In the genomic region with DNA sequence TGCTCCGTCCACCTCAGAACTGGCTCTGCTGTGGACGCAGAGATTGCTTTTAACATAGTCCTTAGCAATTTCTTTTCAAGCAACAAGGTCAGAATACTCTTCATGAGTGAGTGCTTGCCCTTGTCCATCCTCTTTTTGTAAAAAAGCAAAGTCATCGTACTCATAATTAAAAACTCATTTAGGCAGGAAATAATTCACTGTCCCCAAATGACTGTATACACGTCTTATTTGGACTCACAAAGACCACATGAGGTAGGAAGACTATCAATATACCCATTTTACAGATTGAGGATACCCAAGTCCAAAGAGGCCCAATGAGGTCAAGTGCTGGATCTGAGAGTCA, we compare ENCODE assay signal across 17 cellular contexts. TPM values are rescaled to one million over a fixed set of nuclear protein-coding genes. Genes with fewer than 3 reads are reported as not detected.
DNase-seq lines count a peak whose midpoint lies in the region; ATAC-seq, FAIRE-seq and TF ChIP-seq lines count a peak whose summit lies in the region.
"Had no signal": no experiment of that assay in that cellular context is flagged by ENCODE, and none has a peak within 500 bp of the region (broad histone marks: within the 10 kb centered on the region; RNA-seq: fewer than 3 reads in every experiment).

No MANE protein-coding gene starts in this region.

- no peaks in the 10 kb centered on the region for H3K27me3 Mint-ChIP-seq in activated naive CD8-positive, alpha-beta T cell treated with anti-CD3 and anti-CD28 coated beads for 36 hours
- H3K27me3 Mint-ChIP-seq in chondrocyte (ENCODE audit: low read depth): no peaks in the 10 kb centered on the region

- H3K4me1 ChIP-seq in BLaER1: peaks cover 90% of the 10 kb centered on the region
- peaks cover 90% of the 10 kb centered on the region for H3K4me1 ChIP-seq in DOHH2 (ENCODE audit: control insufficient read depth, low read length)
- peaks cover 31 to 64% of the 10 kb centered on the region in 2 donors for H3K4me1 ChIP-seq in muscle layer of duodenum (ENCODE audit: control insufficient read depth in 1 of 2, insufficient read depth in 2 of 2, low read length in 2 of 2)
- H3K4me1 ChIP-seq in pancreas: peaks cover 7 to 12% (median 12%) of the 10 kb centered on the region in 3 donors

- H3K36me3 ChIP-seq in BLaER1: peaks cover 72% of the 10 kb centered on the region
- H3K36me3 ChIP-seq in DOHH2 (ENCODE audit: control insufficient read depth, low read length): peaks cover 88% of the 10 kb centered on the region
- peaks cover 0 to 11% of the 10 kb centered on the region in 2 donors for H3K36me3 ChIP-seq in muscle layer of duodenum (ENCODE audit: control insufficient read depth in 1 of 2, insufficient read depth in 2 of 2, low read length in 2 of 2)
- H3K36me3 ChIP-seq in pancreas: no peaks in the 10 kb centered on the region
- H3K36me3 ChIP-seq: breast epithelium had no signal

- H3K9me3 ChIP-seq in BLaER1: no peaks in the 10 kb centered on the region
- H3K9me3 ChIP-seq in DOHH2 (ENCODE audit: control insufficient read depth, insufficient read depth, low read length): no peaks in the 10 kb centered on the region
- no peaks in the 10 kb centered on the region for H3K9me3 ChIP-seq in muscle layer of duodenum (ENCODE audit: control insufficient read depth in 1 of 2, low read length in 2 of 2)
- no peaks in the 10 kb centered on the region for H3K9me3 ChIP-seq in pancreas
- H3K9me3 ChIP-seq: breast epithelium had no signal

- peaks cover 99% of the 10 kb centered on the region for H3K79me2 ChIP-seq in DOHH2 (ENCODE audit: control insufficient read depth, low read length)

- H3K9me2 ChIP-seq in DOHH2 (replicated peaks; ENCODE audit: control insufficient read depth, low read length): no peaks in the 10 kb centered on the region

- H3K4me3 Mint-ChIP-seq in activated naive CD8-positive, alpha-beta T cell treated with anti-CD3 and anti-CD28 coated beads for 36 hours: peak overlapping the region; percentile 74
- no peak overlapping the region for H3K4me3 Mint-ChIP-seq in chondrocyte (ENCODE audit: unreplicated experiment)

- peaks cover 73% of the 10 kb centered on the region for H3K36me3 Mint-ChIP-seq in activated naive CD8-positive, alpha-beta T cell treated with anti-CD3 and anti-CD28 coated beads for 36 hours
- H3K36me3 Mint-ChIP-seq in chondrocyte (ENCODE audit: low read depth): no peaks in the 10 kb centered on the region

- H4K20me1 ChIP-seq in BLaER1 (peaks cover 91% of the 10 kb centered on the region), DOHH2 (ENCODE audit: control insufficient read depth, insufficient read depth, low read depth, low read length) (peaks cover 14% of the 10 kb centered on the region; the same call in 1 of the 2 replicates)

- H3K4me2 ChIP-seq in BLaER1 (0 out of 2 replicates have a peak overlapping the region, but pooled peaks have one; percentile 72), DOHH2 (ENCODE audit: low read length) (peak overlapping the region; percentile 94)
- H3K4me2 ChIP-seq: smooth muscle cell had no signal

- no peaks in the 10 kb centered on the region for H3K9me3 Mint-ChIP-seq in activated naive CD8-positive, alpha-beta T cell treated with anti-CD3 and anti-CD28 coated beads for 36 hours
- H3K9me3 Mint-ChIP-seq in chondrocyte (ENCODE audit: low read depth): no peaks in the 10 kb centered on the region

- no peaks in the 10 kb centered on the region for H3K27me3 ChIP-seq in BLaER1
- H3K27me3 ChIP-seq in DOHH2 (ENCODE audit: control insufficient read depth, low read length): no peaks in the 10 kb centered on the region
- no peaks in the 10 kb centered on the region for H3K27me3 ChIP-seq in muscle layer of duodenum (ENCODE audit: low read depth, low read length)
- H3K27me3 ChIP-seq in pancreas: no peaks in the 10 kb centered on the region
- H3K27me3 ChIP-seq: breast epithelium had no signal

- H3K4me1 Mint-ChIP-seq in activated naive CD8-positive, alpha-beta T cell treated with anti-CD3 and anti-CD28 coated beads for 36 hours: peaks cover 90% of the 10 kb centered on the region
- peaks cover 24% of the 10 kb centered on the region for H3K4me1 Mint-ChIP-seq in chondrocyte (ENCODE audit: low read depth)

- H3K4me3 ChIP-seq in BLaER1: no peak overlapping the region
- peak overlapping the region; percentile 49 for H3K4me3 ChIP-seq in DOHH2 (ENCODE audit: low read length)
- no peak overlapping the region for H3K4me3 ChIP-seq in muscle layer of duodenum (ENCODE audit: low read depth in 1 of 2, low read length in 2 of 2)
- H3K4me3 ChIP-seq in coronary artery: no peak overlapping the region
- H3K4me3 ChIP-seq in pancreas: no peak overlapping the region
- H3K4me3 ChIP-seq: breast epithelium, smooth muscle cell had no signal

- TF ChIP-seq CTCF in DOHH2 (IDR thresholded peaks at IDR 0.05; ENCODE audit: low read depth, low read length, poor library complexity, severe bottlenecking): no peak
- TF ChIP-seq CTCF in chondrocyte (IDR thresholded peaks at IDR 0.05): no peak
- TF ChIP-seq CTCF in coronary artery (IDR thresholded peaks at IDR 0.05): no peak
- TF ChIP-seq CTCF in pancreas (IDR thresholded peaks at IDR 0.05): no peak

- no peak for FAIRE-seq in pancreas (lab: Jason Lieb, UNC)
- FAIRE-seq: endometrium, frontal cortex had no signal

- peaks cover 21% of the 10 kb centered on the region for H3F3A ChIP-seq in DOHH2 (ENCODE audit: control insufficient read depth, insufficient read depth)

- WGBS in pancreas, 2 donors: 89 to 91% methylated on average over 4 of the region's 4 CpGs

- no peak for DNase-seq in activated naive CD8-positive, alpha-beta T cell treated with anti-CD3 and anti-CD28 coated beads for 36 hours
- DNase-seq in chondrocyte (ENCODE audit: low spot score) (no peak), coronary artery (ENCODE audit: low spot score) (no peak), pancreas (no peak)
- DNase-seq: EL, Kasumi-1, NCI-H146, OCI-M1 had no signal

- no peak overlapping the region for H3K9ac ChIP-seq in BLaER1

- H3K27ac Mint-ChIP-seq in activated naive CD8-positive, alpha-beta T cell treated with anti-CD3 and anti-CD28 coated beads for 36 hours: peak overlapping the region; percentile 93
- no peak overlapping the region for H3K27ac Mint-ChIP-seq in chondrocyte (ENCODE audit: unreplicated experiment)

- no peak overlapping the region for H3K27ac ChIP-seq in BLaER1
- H3K27ac ChIP-seq in DOHH2 (ENCODE audit: low read depth, low read length): peak overlapping the region; percentile 96
- H3K27ac ChIP-seq in muscle layer of duodenum (ENCODE audit: low read length): peak overlapping the region; percentile 2
- no peak overlapping the region for H3K27ac ChIP-seq in coronary artery
- H3K27ac ChIP-seq in pancreas: no peak overlapping the region
- H3K27ac ChIP-seq: VCaP had no signal

- intact Hi-C loops in pancreas (cut with DNase I): no loop called here

- no peak for ATAC-seq in HG03460 (IDR thresholded peaks at IDR 0.05; ENCODE audit: unreplicated experiment)
- ATAC-seq in pancreas: no peak

RNA-seq across cellular contexts. Expression of a gene that starts 13.2 kb away (rescaled TPM):
- total RNA-seq in activated naive CD8-positive, alpha-beta T cell treated with anti-CD3 and anti-CD28 coated beads for 36 hours: 10 to 100 TPM; 30.7 to 30.8 TPM
- total RNA-seq in chondrocyte (13.3 to 13.7 TPM (median 13.4 TPM) in 3 replicates), pancreas (10 to 100 TPM in 1 of 6 donors, 1 to 10 TPM in 5; 5.0 to 13.9 (median 5.9) TPM)
- 1 to 10 TPM; 3.8 to 4.6 TPM for polyA plus RNA-seq in pancreas

Comparison
In these comparisons a context has a peak if more than half of its experiments do, and no peak if none do; other contexts are left out.
1. H3K27ac ChIP-seq: peak in DOHH2 (single experiment) and muscle layer of duodenum (single experiment); none in BLaER1 (single experiment), coronary artery (0 of 2) and pancreas (0 of 4).